In genomic region chr5:98929982-98930355, GRCh38 we compare ENCODE assay signal across 8 cellular contexts. TPM values are rescaled to one million over a fixed set of nuclear protein-coding genes. Genes with fewer than 3 reads are reported as not detected.
DNase-seq lines count a peak whose midpoint lies in the region; ATAC-seq and TF ChIP-seq lines count a peak whose summit lies in the region.

No MANE protein-coding gene starts in this region.

- WGBS in HUES64 = 39% methylated on average over 10 of the region's 10 CpGs

- H3K4me1 ChIP-seq in HUES64 (ENCODE audit: insufficient read depth, low read length) = peaks cover 13% of the 10 kb centered on the region
- peaks cover 9 to 34% of the 10 kb centered on the region in 2 donors for H3K4me1 ChIP-seq in muscle layer of duodenum (ENCODE audit: control insufficient read depth in 1 of 2, insufficient read depth in 2 of 2, low read length in 2 of 2)

- H3K27ac ChIP-seq in AG04450 (ENCODE audit: low read depth, low read length) (no peak overlapping the region), HUES64 (ENCODE audit: low read depth, low read length) (peak overlapping the region; percentile 98; the same call in 1 of the 2 replicates), muscle layer of duodenum (ENCODE audit: low read length) (peak overlapping the region; percentile 97)

- H3K4me3 ChIP-seq in AG04450 (ENCODE audit: low read depth, low read length) (peak overlapping the region; percentile 92), HUES64 (ENCODE audit: low read length) (peak overlapping the region; percentile 99), muscle layer of duodenum (ENCODE audit: low read depth in 1 of 2, low read length in 2 of 2) (peak overlapping the region; percentile 69 to 83)

- no peaks in the 10 kb centered on the region; the same call in 1 of the 2 replicates for H3K9me3 ChIP-seq in AG04450 (ENCODE audit: control insufficient read depth, insufficient read depth, low read length)
- no peaks in the 10 kb centered on the region for H3K9me3 ChIP-seq in HUES64 (ENCODE audit: insufficient read depth, low read depth, low read length)
- no peaks in the 10 kb centered on the region for H3K9me3 ChIP-seq in muscle layer of duodenum (ENCODE audit: control insufficient read depth in 1 of 2, low read length in 2 of 2)

- H3K4me1 Mint-ChIP-seq in central memory CD8-positive, alpha-beta T cell = peaks cover 51% of the 10 kb centered on the region

- no peaks in the 10 kb centered on the region for H3K9me3 Mint-ChIP-seq in central memory CD8-positive, alpha-beta T cell

- CTCF ChIA-PET in AG04450 (lab: Charles Lee) = interaction anchor here (2.1 kb wide), 1 partner anchor 102 kb away, joined by 8 read pairs; no protein-coding TSS in a partner anchor

- POLR2A ChIA-PET in AG04450 (lab: Yijun Ruan, JAX) = interaction anchor here (0.8 to 1.2 kb wide), 3 partner anchors 9 to 130 kb away, joined by 3 to 4 read pairs (median 3); no protein-coding TSS in a partner anchor

- peak overlapping the region; percentile 98 for H3K27ac Mint-ChIP-seq in central memory CD8-positive, alpha-beta T cell (ENCODE audit: low read depth)

- TF ChIP-seq CTCF in AG04450 (IDR thresholded peaks at IDR 0.05; ENCODE audit: low read depth, low read length) = no peak

- no peak for ATAC-seq in central memory CD8-positive, alpha-beta T cell (replicated peaks; ENCODE audit: extremely low read depth, poor library complexity, severe bottlenecking)
- no peak for ATAC-seq in GM21423 (IDR thresholded peaks at IDR 0.05; ENCODE audit: unreplicated experiment)
- no peak for ATAC-seq in HG03354 (IDR thresholded peaks at IDR 0.05; ENCODE audit: poor library complexity, severe bottlenecking, unreplicated experiment)
- ATAC-seq in HG02798 (IDR thresholded peaks at IDR 0.05; ENCODE audit: poor library complexity, unreplicated experiment) = no peak
- no peak for ATAC-seq in GM18498 (IDR thresholded peaks at IDR 0.05; ENCODE audit: unreplicated experiment)

- peak overlapping the region; percentile 81 for H3K9ac ChIP-seq in HUES64 (ENCODE audit: low read depth, low read length)

- DNase-seq in AG04450 (ENCODE audit: low read depth, low spot score) = no peak
- DNase-seq in central memory CD8-positive, alpha-beta T cell (ENCODE audit: low spot score in 2 of 2) = no peak

- H3K27me3 Mint-ChIP-seq in central memory CD8-positive, alpha-beta T cell = no peaks in the 10 kb centered on the region

- peak overlapping the region; percentile 95 for H3K4me3 Mint-ChIP-seq in central memory CD8-positive, alpha-beta T cell

- H3K36me3 Mint-ChIP-seq in central memory CD8-positive, alpha-beta T cell (ENCODE audit: insufficient read depth) = peaks cover 48% of the 10 kb centered on the region

- peaks cover 14% of the 10 kb centered on the region for H3K36me3 ChIP-seq in HUES64 (ENCODE audit: insufficient read depth, low read length)
- peaks cover 0 to 11% of the 10 kb centered on the region in 2 donors for H3K36me3 ChIP-seq in muscle layer of duodenum (ENCODE audit: control insufficient read depth in 1 of 2, insufficient read depth in 2 of 2, low read length in 2 of 2)

- H3K27me3 ChIP-seq in AG04450 (ENCODE audit: control insufficient read depth, insufficient read depth, low read length) = no peaks in the 10 kb centered on the region
- H3K27me3 ChIP-seq in HUES64 (ENCODE audit: insufficient read depth, low read length) = no peaks in the 10 kb centered on the region
- H3K27me3 ChIP-seq in muscle layer of duodenum (ENCODE audit: low read depth, low read length) = no peaks in the 10 kb centered on the region

RNA-seq across cellular contexts. Expression of gene CHD1, which starts 1.2 kb away (rescaled TPM):
- polyA plus RNA-seq in AG04450 (2011; rRNA removed) = 19.4 and 26.4 TPM in 2 replicates
- 16.4 and 38.8 TPM in 2 replicates for polyA minus RNA-seq in AG04450 (2011; rRNA and poly(A)+ RNA removed)
- polyA plus RNA-seq in HUES64 (2013, experiment 1 of 2) = 51.5 TPM
- polyA plus RNA-seq in HUES64 (2013, experiment 2 of 2) = 42.5 TPM
